Comparison of ENCODE assay signal across 8 cellular contexts in the genomic region with DNA sequence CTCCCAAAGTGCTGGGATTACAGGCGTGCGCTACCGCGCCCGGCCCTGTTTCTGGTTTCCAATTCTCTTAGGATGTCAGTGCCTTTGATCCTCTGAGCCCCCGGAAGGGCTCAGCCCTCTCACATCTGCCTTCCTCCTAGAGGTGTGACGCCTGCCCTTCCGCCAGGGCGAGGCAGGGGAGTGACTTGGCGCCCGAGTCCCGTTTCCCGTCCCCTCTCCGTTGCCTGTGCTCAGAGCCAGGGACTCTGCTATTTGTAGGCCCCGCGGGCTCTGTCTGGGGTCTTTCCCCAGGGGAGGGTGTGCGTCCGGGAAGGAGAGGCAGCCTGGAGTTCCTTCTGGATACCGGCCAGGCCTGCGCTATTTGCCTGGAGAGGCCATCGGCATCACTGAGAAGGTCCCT.
DNase-seq lines count a peak whose midpoint lies in the region; ATAC-seq and TF ChIP-seq lines count a peak whose summit lies in the region.

No MANE protein-coding gene starts in this region.

- in situ Hi-C loops in KBM-7 (cut with MboI; ENCODE audit: low pct_unique_long_range_greater_than_20kb, low sequenced_read_pairs), result no loop called here

- peak overlapping the region; percentile 34 for H3K27ac ChIP-seq in foreskin keratinocyte

- peaks cover 7% of the 10 kb centered on the region for H3K4me1 ChIP-seq in foreskin keratinocyte

- no peak for TF ChIP-seq CTCF in foreskin keratinocyte (conservative IDR thresholded peaks at IDR 0.05)

- no peaks in the 10 kb centered on the region for H3K27me3 ChIP-seq in foreskin keratinocyte

- peak in 2 of 3 experiments; percentile 27 to 41 for DNase-seq in activated CD8-positive, alpha-beta memory T cell treated with anti-CD3 and anti-CD28 coated beads for 48 hours (ENCODE audit: low read depth in 2 of 3, low spot score in 2 of 3)
- DNase-seq in foreskin keratinocyte, result no peak
- DNase-seq in stimulated activated CD4-positive, alpha-beta T cell treated with anti-CD3 and anti-CD28 coated beads, Interleukin-4, amount 100 ng/mL, for 4 hours, result peak; percentile 42 to 54
- DNase-seq in KBM-7, result no peak
- no peak for DNase-seq in nucleus accumbens (lab: John Stamatoyannopoulos, UW)
- no peak for DNase-seq in medulla oblongata (ENCODE audit: extremely low spot score)
- DNase-seq in HUDEP-2 (lab: John Stamatoyannopoulos, UW; ENCODE audit: unreplicated experiment in 76 of 76), result no peak

- ATAC-seq in HG02610 (IDR thresholded peaks at IDR 0.05; ENCODE audit: unreplicated experiment), result peak; percentile 44
- peak; percentile 54 for ATAC-seq in foreskin keratinocyte

Comparison
In these comparisons a context has a peak if more than half of its experiments do, and no peak if none do; other contexts are left out.
1. DNase-seq: peak in activated CD8-positive, alpha-beta memory T cell treated with anti-CD3 and anti-CD28 coated beads for 48 hours (2 of 3) and stimulated activated CD4-positive, alpha-beta T cell treated with anti-CD3 and anti-CD28 coated beads, Interleukin-4, amount 100 ng/mL, for 4 hours (2 of 2); none in foreskin keratinocyte (0 of 2), KBM-7 (single experiment), nucleus accumbens (0 of 56), medulla oblongata (single experiment) and HUDEP-2 (0 of 76).